In the genomic region with DNA sequence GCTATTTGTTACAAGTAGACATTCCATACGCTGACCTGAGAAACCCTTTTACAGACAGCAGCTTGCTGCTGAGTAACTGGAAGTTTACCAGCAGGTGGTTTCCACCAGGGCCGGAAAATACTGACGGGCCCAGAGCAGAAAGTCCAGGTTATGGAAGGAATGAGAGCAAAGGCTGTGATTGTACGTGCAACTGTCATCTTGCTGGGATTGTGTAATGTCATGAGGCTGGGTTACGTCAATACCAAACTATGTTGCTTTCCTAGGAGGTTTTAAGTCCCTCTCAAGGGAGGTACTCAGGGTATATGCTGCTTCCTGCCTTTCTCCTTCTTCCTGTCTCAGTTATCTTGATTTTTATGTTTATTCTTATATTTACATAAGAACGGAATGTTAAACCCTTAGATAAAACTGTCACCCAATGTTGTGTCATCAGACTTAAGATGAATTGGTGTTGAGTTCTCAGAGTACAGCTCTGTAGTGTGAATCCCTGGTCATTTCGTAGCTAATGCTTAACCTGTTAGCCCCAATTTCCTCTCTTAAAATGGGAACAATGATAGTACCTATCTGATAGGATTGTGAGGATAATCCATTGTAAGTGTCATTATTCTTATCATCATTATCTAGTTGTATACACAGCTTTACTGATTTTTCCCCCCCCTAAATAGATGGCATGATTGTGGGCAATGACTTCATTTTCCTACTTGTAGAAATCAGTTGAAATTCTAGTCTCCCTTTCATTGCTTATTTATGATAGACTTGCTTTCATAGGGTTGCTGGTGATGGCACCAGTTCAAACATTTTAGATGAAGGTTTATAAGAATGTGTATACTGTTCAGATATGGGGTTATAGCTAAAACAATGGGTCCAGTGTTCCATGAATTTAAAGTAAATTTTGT, we compare ENCODE assay signal across 2 cellular contexts.
TF ChIP-seq lines count a peak whose summit lies in the region.

No MANE protein-coding gene starts in this region.

TF ChIP-seq in A549, 52 proteins besides CTCF, POLR2A, EP300 and RAD21 (continued from another document and continues in another):
- TF ChIP-seq, protein P1, sequence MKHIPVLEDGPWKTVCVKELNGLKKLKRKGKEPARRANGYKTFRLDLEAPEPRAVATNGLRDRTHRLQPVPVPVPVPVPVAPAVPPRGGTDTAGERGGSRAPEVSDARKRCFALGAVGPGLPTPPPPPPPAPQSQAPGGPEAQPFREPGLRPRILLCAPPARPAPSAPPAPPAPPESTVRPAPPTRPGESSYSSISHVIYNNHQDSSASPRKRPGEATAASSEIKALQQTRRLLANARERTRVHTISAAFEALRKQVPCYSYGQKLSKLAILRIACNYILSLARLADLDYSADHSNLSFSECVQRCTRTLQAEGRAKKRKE (CRISPR knock-in tag; IDR thresholded peaks at IDR 0.05; ENCODE audit: low read depth): peak; percentile 15; the same call in 1 of the 2 replicates
- TF ChIP-seq HEYL (CRISPR knock-in tag; IDR thresholded peaks at IDR 0.05) (no peak), SMC3 (IDR thresholded peaks at IDR 0.05) (peak; percentile 12; the same call in 1 of the 3 replicates), CEBPB (IDR thresholded peaks at IDR 0.05) (peak; percentile 96 to 99), NR3C1 (IDR thresholded peaks at IDR 0.05) (no peak), FOSB (CRISPR knock-in tag; IDR thresholded peaks at IDR 0.05) (no peak), FOSL2 (IDR thresholded peaks at IDR 0.05) (peak; percentile 62), FOSL2 (CRISPR knock-in tag; IDR thresholded peaks at IDR 0.05) (peak; percentile 76), ZFP36 (IDR thresholded peaks at IDR 0.05; ENCODE audit: borderline replicate concordance, partially characterized antibody) (no peak), RNF2 (IDR thresholded peaks at IDR 0.05; ENCODE audit: borderline replicate concordance, low read depth) (no peak), RCOR1 (IDR thresholded peaks at IDR 0.05; ENCODE audit: low read depth, low read length) (no peak), RFX5 (IDR thresholded peaks at IDR 0.05) (no peak), ZC3H11A (IDR thresholded peaks at IDR 0.05) (no peak), POLR2AphosphoS2 (conservative IDR thresholded peaks at IDR 0.05; ENCODE audit: low read length) (no peak), EHMT2 (IDR thresholded peaks at IDR 0.05; ENCODE audit: low read depth) (no peak), RARB (CRISPR knock-in tag; IDR thresholded peaks at IDR 0.05) (no peak; the same call in 1 of the 2 replicates), ZNF302 (CRISPR knock-in tag; IDR thresholded peaks at IDR 0.05) (no peak), KDM5A (IDR thresholded peaks at IDR 0.05) (no peak), HOXB13 (CRISPR knock-in tag; IDR thresholded peaks at IDR 0.05; ENCODE audit: low read depth) (no peak), JUNB (IDR thresholded peaks at IDR 0.05) (peak; percentile 94), CHD4 (IDR thresholded peaks at IDR 0.05; ENCODE audit: borderline replicate concordance) (no peak)
- TF ChIP-seq, protein P2, sequence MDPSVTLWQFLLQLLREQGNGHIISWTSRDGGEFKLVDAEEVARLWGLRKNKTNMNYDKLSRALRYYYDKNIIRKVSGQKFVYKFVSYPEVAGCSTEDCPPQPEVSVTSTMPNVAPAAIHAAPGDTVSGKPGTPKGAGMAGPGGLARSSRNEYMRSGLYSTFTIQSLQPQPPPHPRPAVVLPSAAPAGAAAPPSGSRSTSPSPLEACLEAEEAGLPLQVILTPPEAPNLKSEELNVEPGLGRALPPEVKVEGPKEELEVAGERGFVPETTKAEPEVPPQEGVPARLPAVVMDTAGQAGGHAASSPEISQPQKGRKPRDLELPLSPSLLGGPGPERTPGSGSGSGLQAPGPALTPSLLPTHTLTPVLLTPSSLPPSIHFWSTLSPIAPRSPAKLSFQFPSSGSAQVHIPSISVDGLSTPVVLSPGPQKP (IDR thresholded peaks at IDR 0.05; ENCODE audit: low read depth, low read length): no peak
- TF ChIP-seq, protein P3, sequence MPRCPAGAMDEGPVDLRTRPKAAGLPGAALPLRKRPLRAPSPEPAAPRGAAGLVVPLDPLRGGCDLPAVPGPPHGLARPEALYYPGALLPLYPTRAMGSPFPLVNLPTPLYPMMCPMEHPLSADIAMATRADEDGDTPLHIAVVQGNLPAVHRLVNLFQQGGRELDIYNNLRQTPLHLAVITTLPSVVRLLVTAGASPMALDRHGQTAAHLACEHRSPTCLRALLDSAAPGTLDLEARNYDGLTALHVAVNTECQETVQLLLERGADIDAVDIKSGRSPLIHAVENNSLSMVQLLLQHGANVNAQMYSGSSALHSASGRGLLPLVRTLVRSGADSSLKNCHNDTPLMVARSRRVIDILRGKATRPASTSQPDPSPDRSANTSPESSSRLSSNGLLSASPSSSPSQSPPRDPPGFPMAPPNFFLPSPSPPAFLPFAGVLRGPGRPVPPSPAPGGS (IDR thresholded peaks at IDR 0.05): peak; percentile 92; the same call in 2 of the 3 replicates
- TF ChIP-seq, protein P4, sequence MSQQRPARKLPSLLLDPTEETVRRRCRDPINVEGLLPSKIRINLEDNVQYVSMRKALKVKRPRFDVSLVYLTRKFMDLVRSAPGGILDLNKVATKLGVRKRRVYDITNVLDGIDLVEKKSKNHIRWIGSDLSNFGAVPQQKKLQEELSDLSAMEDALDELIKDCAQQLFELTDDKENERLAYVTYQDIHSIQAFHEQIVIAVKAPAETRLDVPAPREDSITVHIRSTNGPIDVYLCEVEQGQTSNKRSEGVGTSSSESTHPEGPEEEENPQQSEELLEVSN (IDR thresholded peaks at IDR 0.05; ENCODE audit: borderline replicate concordance, low read depth): no peak
- TF ChIP-seq, protein P5, sequence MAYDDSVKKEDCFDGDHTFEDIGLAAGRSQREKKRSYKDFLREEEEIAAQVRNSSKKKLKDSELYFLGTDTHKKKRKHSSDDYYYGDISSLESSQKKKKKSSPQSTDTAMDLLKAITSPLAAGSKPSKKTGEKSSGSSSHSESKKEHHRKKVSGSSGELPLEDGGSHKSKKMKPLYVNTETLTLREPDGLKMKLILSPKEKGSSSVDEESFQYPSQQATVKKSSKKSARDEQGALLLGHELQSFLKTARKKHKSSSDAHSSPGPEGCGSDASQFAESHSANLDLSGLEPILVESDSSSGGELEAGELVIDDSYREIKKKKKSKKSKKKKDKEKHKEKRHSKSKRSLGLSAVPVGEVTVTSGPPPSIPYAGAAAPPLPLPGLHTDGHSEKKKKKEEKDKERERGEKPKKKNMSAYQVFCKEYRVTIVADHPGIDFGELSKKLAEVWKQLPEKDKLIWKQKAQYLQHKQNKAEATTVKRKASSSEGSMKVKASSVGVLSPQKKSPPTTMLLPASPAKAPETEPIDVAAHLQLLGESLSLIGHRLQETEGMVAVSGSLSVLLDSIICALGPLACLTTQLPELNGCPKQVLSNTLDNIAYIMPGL (CRISPR knock-in tag; IDR thresholded peaks at IDR 0.05; ENCODE audit: borderline replicate concordance): no peak

TF ChIP-seq in IMR-90, 13 proteins besides CTCF, POLR2A, EP300 and RAD21 (continued from another document):
- TF ChIP-seq NFE2L2 (IDR thresholded peaks at IDR 0.05; ENCODE audit: low read depth, low read length) (peak; percentile 51; the same call in 1 of the 2 replicates), CHD1 (IDR thresholded peaks at IDR 0.05; ENCODE audit: low read depth, low read length) (no peak; the same call in 1 of the 2 replicates), BHLHE40 (IDR thresholded peaks at IDR 0.05; ENCODE audit: low read depth, low read length) (0 out of 2 replicates have a peak, but pooled peaks have one; percentile 46), MAZ (IDR thresholded peaks at IDR 0.05; ENCODE audit: borderline replicate concordance, low read depth, low read length) (no peak), MXI1 (IDR thresholded peaks at IDR 0.05; ENCODE audit: borderline replicate concordance, low read depth, low read length) (peak; percentile 69; the same call in 1 of the 2 replicates), FOS (IDR thresholded peaks at IDR 0.05; ENCODE audit: low read depth, low read length) (peak; percentile 44), CEBPB (IDR thresholded peaks at IDR 0.05; ENCODE audit: low read depth, low read length) (peak; percentile 99)
- TF ChIP-seq, protein P2 (IDR thresholded peaks at IDR 0.05; ENCODE audit: borderline replicate concordance, low read depth, low read length): no peak
